ENCODE assay signal across 9 cellular contexts in genomic region chr7:2110586-2111396, GRCh38.
DNase-seq lines count a peak whose midpoint lies in the region; ATAC-seq and TF ChIP-seq lines count a peak whose summit lies in the region.
"Had no signal": no experiment of that assay in that cellular context is flagged by ENCODE, and none has a peak within 500 bp of the region (broad histone marks: within the 10 kb centered on the region; RNA-seq: fewer than 3 reads in every experiment).

No MANE protein-coding gene starts in this region.

- H3K4me1 ChIP-seq in breast epithelium: no peaks in the 10 kb centered on the region
- peaks cover 21% of the 10 kb centered on the region for H3K4me1 ChIP-seq in mucosa of stomach (ENCODE audit: control insufficient read depth, insufficient read depth, low read length)
- peaks cover 0 to 13% (median 10%) of the 10 kb centered on the region in 4 donors for H3K4me1 ChIP-seq in transverse colon

- no peak overlapping the region for H3K27ac ChIP-seq in breast epithelium
- H3K27ac ChIP-seq in transverse colon: peak overlapping the region in 3 of 4 donors; percentile 11 to 28 (median 15)

- TF ChIP-seq POLR2A in breast epithelium (IDR thresholded peaks at IDR 0.05): no peak
- no peak for TF ChIP-seq POLR2A in transverse colon (IDR thresholded peaks at IDR 0.05)
- no peak for TF ChIP-seq POLR2A in erythroblast (IDR thresholded peaks at IDR 0.05; ENCODE audit: low read length)

- H3K9me3 Mint-ChIP-seq in activated naive CD4-positive, alpha-beta T cell treated with anti-CD3 and anti-CD28 coated beads, Interleukin-2, amount 50 U/mL, for 24 hours: no peaks in the 10 kb centered on the region

- H3K4me3 Mint-ChIP-seq in activated naive CD4-positive, alpha-beta T cell treated with anti-CD3 and anti-CD28 coated beads, Interleukin-2, amount 50 U/mL, for 24 hours: peak overlapping the region; percentile 63

- ATAC-seq in HG02884 (IDR thresholded peaks at IDR 0.05; ENCODE audit: unreplicated experiment): no peak

- TF ChIP-seq CTCF in breast epithelium (IDR thresholded peaks at IDR 0.05) (no peak), transverse colon (IDR thresholded peaks at IDR 0.05) (no peak)

- no peaks in the 10 kb centered on the region for H3K27me3 Mint-ChIP-seq in activated naive CD4-positive, alpha-beta T cell treated with anti-CD3 and anti-CD28 coated beads, Interleukin-2, amount 50 U/mL, for 24 hours

- H3K36me3 Mint-ChIP-seq in activated naive CD4-positive, alpha-beta T cell treated with anti-CD3 and anti-CD28 coated beads, Interleukin-2, amount 50 U/mL, for 24 hours: peaks cover 3% of the 10 kb centered on the region

- peaks cover 33% of the 10 kb centered on the region for H3K4me1 Mint-ChIP-seq in activated naive CD4-positive, alpha-beta T cell treated with anti-CD3 and anti-CD28 coated beads, Interleukin-2, amount 50 U/mL, for 24 hours

- H3K4me3 ChIP-seq in breast epithelium (peak overlapping the region in 2 of 3 donors; percentile 22 to 44), mucosa of stomach (ENCODE audit: low read length) (no peak overlapping the region), transverse colon (peak overlapping the region in 2 of 4 donors; percentile 7 to 18)

- no peaks in the 10 kb centered on the region for H3K27me3 ChIP-seq in breast epithelium
- no peaks in the 10 kb centered on the region for H3K27me3 ChIP-seq in mucosa of stomach (ENCODE audit: control insufficient read depth, insufficient read depth, low read length)
- H3K27me3 ChIP-seq in transverse colon: no peaks in the 10 kb centered on the region

- in situ Hi-C loops in transverse colon (cut with MboI; ENCODE audit: low pct_ligation_motif_present in 1 of 4, low pct_unique_long_range_greater_than_20kb in 1 of 4, low sequenced_read_pairs in 3 of 4): no loop called here

- intact Hi-C loops in breast epithelium (cut with DNase I; ENCODE audit: low total_unique reads) (no loop called here), transverse colon (cut with DNase I; ENCODE audit: low total_unique reads) (no loop called here)

- 71% methylated on average over 34 of the region's 34 CpGs; no CpG with 5 or more reads in 1 of the 2 donors for WGBS in transverse colon (ENCODE audit: low coverage in 1 of 2), 2 donors

- peak overlapping the region; percentile 81 for H3K27ac Mint-ChIP-seq in activated naive CD4-positive, alpha-beta T cell treated with anti-CD3 and anti-CD28 coated beads, Interleukin-2, amount 50 U/mL, for 24 hours

- H3K9me3 ChIP-seq in breast epithelium (no peaks in the 10 kb centered on the region), mucosa of stomach (ENCODE audit: control insufficient read depth, low read length) (no peaks in the 10 kb centered on the region), transverse colon (no peaks in the 10 kb centered on the region)

- H3K36me3 ChIP-seq in breast epithelium: no peaks in the 10 kb centered on the region
- no peaks in the 10 kb centered on the region for H3K36me3 ChIP-seq in mucosa of stomach (ENCODE audit: control insufficient read depth, insufficient read depth, low read length)
- no peaks in the 10 kb centered on the region for H3K36me3 ChIP-seq in transverse colon

- no peak for DNase-seq in activated naive CD4-positive, alpha-beta T cell (lab: John Stamatoyannopoulos, UW)
- DNase-seq in breast epithelium (ENCODE audit: low spot score in 2 of 2) (no peak), transverse colon (no peak), erythroblast (lab: John Stamatoyannopoulos, UW) (no peak), NCI-H1436 (lab: John Stamatoyannopoulos, UW) (no peak)
- DNase-seq: AML-193 had no signal

- TF ChIP-seq EP300 in transverse colon (IDR thresholded peaks at IDR 0.05; ENCODE audit: low read depth): no peak

- H3K9ac ChIP-seq in mucosa of stomach (ENCODE audit: low read length): peak overlapping the region; percentile 38

Comparison
In these comparisons a context has a peak if more than half of its experiments do, and no peak if none do; other contexts are left out.
1. H3K27ac ChIP-seq: peak in transverse colon (3 of 4); none in breast epithelium (0 of 2).